2 cellular contexts compared by ENCODE assay signal in the genomic region with DNA sequence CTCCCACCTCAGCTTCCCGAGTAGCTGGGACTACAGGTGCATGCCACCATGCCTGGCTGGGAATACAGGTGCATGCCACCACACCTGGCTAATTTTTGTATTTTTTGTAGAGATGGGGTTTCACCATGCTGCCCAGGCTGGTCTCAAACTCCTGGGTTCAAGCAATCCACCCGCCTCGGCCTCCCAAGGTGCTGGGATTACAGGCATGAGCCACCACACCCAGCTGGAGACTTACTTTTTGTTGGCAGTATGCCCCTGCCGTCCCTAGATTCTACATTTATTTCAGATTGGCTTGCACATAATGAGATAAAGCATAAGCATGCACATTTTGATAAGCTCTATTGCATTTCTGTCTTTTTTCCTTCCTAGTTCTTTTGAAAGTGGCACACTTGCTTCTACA. TPM values are rescaled to one million over a fixed set of nuclear protein-coding genes. Genes with fewer than 3 reads are reported as not detected.
"Had no signal": no experiment of that assay in that cellular context is flagged by ENCODE, and none has a peak within 500 bp of the region (broad histone marks: within the 10 kb centered on the region; RNA-seq: fewer than 3 reads in every experiment).

No MANE protein-coding gene starts in this region.

RNA-seq across cellular contexts. Expression of a gene that starts 16.7 kb away (rescaled TPM):
- total RNA-seq: ascending aorta, chondrocyte had no signal
